Comparison of ENCODE assay signal across 8 cellular contexts in genomic region chr3:111547645-111548044, GRCh38. TPM values are rescaled to one million over a fixed set of nuclear protein-coding genes. Genes with fewer than 3 reads are reported as not detected.
DNase-seq lines count a peak whose midpoint lies in the region; ATAC-seq and TF ChIP-seq lines count a peak whose summit lies in the region.

No MANE protein-coding gene starts in this region.

- CTCF ChIA-PET in CD4-positive, alpha-beta T cell (lab: Charles Lee): interaction anchor here (0.7 to 3.7 kb wide), 2 partner anchors 30 to 69 kb away, joined by 4 to 21 read pairs; no protein-coding TSS in a partner anchor

- H3K4me3 ChIP-seq in psoas muscle: no peak overlapping the region

- no peaks in the 10 kb centered on the region for H3K9me3 ChIP-seq in CD4-positive, alpha-beta T cell (ENCODE audit: control insufficient read depth, low read length)
- no peaks in the 10 kb centered on the region for H3K9me3 ChIP-seq in psoas muscle

- H3K27ac ChIP-seq in CD4-positive, alpha-beta T cell (ENCODE audit: low read depth, low read length): peak overlapping the region; percentile 69
- no peak overlapping the region for H3K27ac ChIP-seq in psoas muscle

- H3K4me1 ChIP-seq in psoas muscle: no peaks in the 10 kb centered on the region

- no peak for TF ChIP-seq CTCF in CD4-positive, alpha-beta T cell (IDR thresholded peaks at IDR 0.05)
- TF ChIP-seq CTCF in psoas muscle (IDR thresholded peaks at IDR 0.05) (no peak), GM13976 (IDR thresholded peaks at IDR 0.05; ENCODE audit: borderline replicate concordance, control extremely low read depth, extremely low read depth, insufficient read depth, missing control alignments) (no peak)

- peaks cover 34% of the 10 kb centered on the region for H3K36me3 Mint-ChIP-seq in CD4-positive, alpha-beta T cell (ENCODE audit: low read depth)
- H3K36me3 Mint-ChIP-seq in activated T-helper 1 cell treated with anti-CD3 and anti-CD28 coated beads, Interleukin-12 subunit alpha, Interleukin-12 subunit beta, Interleukin-2, Interleukin-4 antibody, amounts not matched to agents 30 ng/mL and 10 ng/mL and 1 ng/mL, durations not matched to agents 14 hours and 24 hours and 36 hours (ENCODE audit: low read depth): peaks cover 37% of the 10 kb centered on the region

- intact Hi-C loops in CD4-positive, alpha-beta T cell (cut with DNase I, micrococcal nuclease): loop anchor here in 1 of 2 experiments (5.0 kb wide), 1 partner anchor 60 kb away; no protein-coding TSS in a partner anchor
- intact Hi-C loops in activated T-helper 1 cell treated with anti-CD3 and anti-CD28 coated beads, Interleukin-12 subunit alpha, Interleukin-12 subunit beta, Interleukin-2, Interleukin-4 antibody, amounts not matched to agents 30 ng/mL and 10 ng/mL and 1 ng/mL, durations not matched to agents 14 hours and 24 hours and 36 hours (cut with micrococcal nuclease): loop anchor here (1.0 to 10.0 kb wide), 11 partner anchors 19 to 1743 kb away; partner anchors contain the start of genes ABHD10, ATG3, SLC35A5 and ZBED2
- intact Hi-C loops in psoas muscle (cut with DNase I): no loop called here

- no peaks in the 10 kb centered on the region for H3K27me3 ChIP-seq in CD4-positive, alpha-beta T cell (ENCODE audit: control insufficient read depth, insufficient read depth, low read length)
- peaks cover 0 to 4% (median 0%) of the 10 kb centered on the region in 3 donors for H3K27me3 ChIP-seq in psoas muscle (ENCODE audit: insufficient read depth in 3 of 3, low read length in 2 of 3)

- H3K4me1 Mint-ChIP-seq in CD4-positive, alpha-beta T cell (ENCODE audit: low read depth): no peaks in the 10 kb centered on the region
- H3K4me1 Mint-ChIP-seq in activated T-helper 1 cell treated with anti-CD3 and anti-CD28 coated beads, Interleukin-12 subunit alpha, Interleukin-12 subunit beta, Interleukin-2, Interleukin-4 antibody, amounts not matched to agents 30 ng/mL and 10 ng/mL and 1 ng/mL, durations not matched to agents 14 hours and 24 hours and 36 hours (ENCODE audit: low read depth): peaks cover 25% of the 10 kb centered on the region

- H3K36me3 ChIP-seq in psoas muscle (ENCODE audit: insufficient read depth in 1 of 2, low read depth in 1 of 2): no peaks in the 10 kb centered on the region

- peak in 8 of 10 experiments; percentile 12 to 63 (median 28) for DNase-seq in CD4-positive, alpha-beta T cell
- peak; percentile 48 for DNase-seq in activated T-helper 1 cell treated with anti-CD3 and anti-CD28 coated beads, Interleukin-12 subunit alpha, Interleukin-12 subunit beta, Interleukin-2, Interleukin-4 antibody, amounts not matched to agents 30 ng/mL and 10 ng/mL and 1 ng/mL, durations not matched to agents 14 hours and 24 hours and 36 hours (ENCODE audit: low spot score)
- DNase-seq in psoas muscle (no peak), G401 (ENCODE audit: low spot score) (no peak), GM13976 (ENCODE audit: low spot score) (no peak), putamen (ENCODE audit: low spot score) (no peak)

- 74 to 82% (median 81%) methylated on average over 4 of the region's 4 CpGs for WGBS in psoas muscle, 3 donors

- H3K4me3 Mint-ChIP-seq in CD4-positive, alpha-beta T cell: no peak overlapping the region
- no peak overlapping the region for H3K4me3 Mint-ChIP-seq in activated T-helper 1 cell treated with anti-CD3 and anti-CD28 coated beads, Interleukin-12 subunit alpha, Interleukin-12 subunit beta, Interleukin-2, Interleukin-4 antibody, amounts not matched to agents 30 ng/mL and 10 ng/mL and 1 ng/mL, durations not matched to agents 14 hours and 24 hours and 36 hours

- H3K9me3 Mint-ChIP-seq in CD4-positive, alpha-beta T cell: no peaks in the 10 kb centered on the region
- no peaks in the 10 kb centered on the region for H3K9me3 Mint-ChIP-seq in activated T-helper 1 cell treated with anti-CD3 and anti-CD28 coated beads, Interleukin-12 subunit alpha, Interleukin-12 subunit beta, Interleukin-2, Interleukin-4 antibody, amounts not matched to agents 30 ng/mL and 10 ng/mL and 1 ng/mL, durations not matched to agents 14 hours and 24 hours and 36 hours

- H3K27me3 Mint-ChIP-seq in CD4-positive, alpha-beta T cell: no peaks in the 10 kb centered on the region
- H3K27me3 Mint-ChIP-seq in activated T-helper 1 cell treated with anti-CD3 and anti-CD28 coated beads, Interleukin-12 subunit alpha, Interleukin-12 subunit beta, Interleukin-2, Interleukin-4 antibody, amounts not matched to agents 30 ng/mL and 10 ng/mL and 1 ng/mL, durations not matched to agents 14 hours and 24 hours and 36 hours (ENCODE audit: insufficient read depth): no peaks in the 10 kb centered on the region

- peak; percentile 82 for ATAC-seq in CD4-positive, alpha-beta T cell (ENCODE audit: poor library complexity)
- peak; percentile 84 for ATAC-seq in GM19463 (IDR thresholded peaks at IDR 0.05; ENCODE audit: unreplicated experiment)
- peak; percentile 91 for ATAC-seq in HG03439 (IDR thresholded peaks at IDR 0.05; ENCODE audit: unreplicated experiment)
- no peak for ATAC-seq in psoas muscle

- in situ Hi-C loops in G401 (cut with HindIII; ENCODE audit: low sequenced_read_pairs): no loop called here
- in situ Hi-C loops in GM13976 (cut with MboI; ENCODE audit: low sequenced_read_pairs, unreplicated experiment): loop anchor here (25.0 kb wide), 1 partner anchor 1810 kb away; no protein-coding TSS in a partner anchor

- H3K27ac Mint-ChIP-seq in CD4-positive, alpha-beta T cell: no peak overlapping the region
- no peak overlapping the region for H3K27ac Mint-ChIP-seq in activated T-helper 1 cell treated with anti-CD3 and anti-CD28 coated beads, Interleukin-12 subunit alpha, Interleukin-12 subunit beta, Interleukin-2, Interleukin-4 antibody, amounts not matched to agents 30 ng/mL and 10 ng/mL and 1 ng/mL, durations not matched to agents 14 hours and 24 hours and 36 hours

- POLR2A ChIA-PET in CD4-positive, alpha-beta T cell (lab: Charles Lee): interaction anchor here (0.8 to 2.4 kb wide), 12 partner anchors 8 to 1741 kb away, joined by 3 to 11 read pairs (median 4); partner anchors contain the start of gene ABHD10

RNA-seq across cellular contexts. Expression of gene CD96, which starts 5.6 kb away (rescaled TPM):
- total RNA-seq in CD4-positive, alpha-beta T cell: 100 to 1,000 TPM; 194 to 205 TPM
- 79.1 and 79.7 TPM in 2 replicates for total RNA-seq in activated T-helper 1 cell treated with anti-CD3 and anti-CD28 coated beads, Interleukin-12 subunit alpha, Interleukin-12 subunit beta, Interleukin-2, Interleukin-4 antibody, amounts not matched to agents 30 ng/mL and 10 ng/mL and 1 ng/mL, durations not matched to agents 14 hours and 24 hours and 36 hours
- under 1 TPM in 3 of 4 donors, not detected in 1; 0.29 to 0.59 (median 0.41) TPM for total RNA-seq in psoas muscle
- polyA plus RNA-seq in psoas muscle: under 1 TPM; 0.01 to 0.10 (median 0.09) TPM
- not detected in 2 replicates for total RNA-seq in G401 (2014; rRNA removed; shearing (Covaris generic))

RNA-seq across cellular contexts. Expression of gene ZBED2, which starts 47.5 kb away (rescaled TPM):
- total RNA-seq in CD4-positive, alpha-beta T cell: under 1 TPM in 1 of 2 experiments, not detected in 1; 0.11 TPM
- total RNA-seq in activated T-helper 1 cell treated with anti-CD3 and anti-CD28 coated beads, Interleukin-12 subunit alpha, Interleukin-12 subunit beta, Interleukin-2, Interleukin-4 antibody, amounts not matched to agents 30 ng/mL and 10 ng/mL and 1 ng/mL, durations not matched to agents 14 hours and 24 hours and 36 hours: 812 and 827 TPM in 2 replicates
- total RNA-seq in psoas muscle: not detected
- polyA plus RNA-seq in psoas muscle: not detected
- total RNA-seq in G401 (2014; rRNA removed; shearing (Covaris generic)): not detected in 2 replicates

Comparison
In these comparisons a context has a peak if more than half of its experiments do, and no peak if none do; other contexts are left out.
1. ATAC-seq: peak in CD4-positive, alpha-beta T cell (single experiment), GM19463 (single experiment) and HG03439 (single experiment); none in psoas muscle (0 of 4).
2. DNase-seq: peak in CD4-positive, alpha-beta T cell (8 of 10) and activated T-helper 1 cell treated with anti-CD3 and anti-CD28 coated beads, Interleukin-12 subunit alpha, Interleukin-12 subunit beta, Interleukin-2, Interleukin-4 antibody, amounts not matched to agents 30 ng/mL and 10 ng/mL and 1 ng/mL, durations not matched to agents 14 hours and 24 hours and 36 hours (single experiment); none in psoas muscle (0 of 2), G401 (single experiment), GM13976 (single experiment) and putamen (single experiment).
3. RNA of gene CD96, which starts 5.6 kb away (total RNA-seq): 194 to 205 TPM in CD4-positive, alpha-beta T cell and 79.1 to 79.7 TPM in activated T-helper 1 cell treated with anti-CD3 and anti-CD28 coated beads, Interleukin-12 subunit alpha, Interleukin-12 subunit beta, Interleukin-2, Interleukin-4 antibody, amounts not matched to agents 30 ng/mL and 10 ng/mL and 1 ng/mL, durations not matched to agents 14 hours and 24 hours and 36 hours; 0.29 to 0.59 TPM in psoas muscle and not detected in G401; every median in the first group is over 10 times any median in the second.
4. RNA of gene ZBED2, which starts 47.5 kb away (total RNA-seq): 812 to 827 TPM in activated T-helper 1 cell treated with anti-CD3 and anti-CD28 coated beads, Interleukin-12 subunit alpha, Interleukin-12 subunit beta, Interleukin-2, Interleukin-4 antibody, amounts not matched to agents 30 ng/mL and 10 ng/mL and 1 ng/mL, durations not matched to agents 14 hours and 24 hours and 36 hours; 0.11 TPM in CD4-positive, alpha-beta T cell, not detected in psoas muscle and not detected in G401; every median in the first group is over 100 times any median in the second.